21 cellular contexts compared by ENCODE assay signal in genomic region chr22:19818264-19819208, GRCh38. TPM values are rescaled to one million over a fixed set of nuclear protein-coding genes. Genes with fewer than 3 reads are reported as not detected.
DNase-seq lines count a peak whose midpoint lies in the region; ATAC-seq and TF ChIP-seq lines count a peak whose summit lies in the region.
"Had no signal": no experiment of that assay in that cellular context is flagged by ENCODE, and none has a peak within 500 bp of the region (broad histone marks: within the 10 kb centered on the region; RNA-seq: fewer than 3 reads in every experiment).

No MANE protein-coding gene starts in this region.

- H3K4me1 Mint-ChIP-seq in CD8-positive, alpha-beta memory T cell, result peaks cover 0 to under 1% (median 0%) of the 10 kb centered on the region in 3 donors

- POLR2A ChIA-PET in RWPE1 (lab: Yijun Ruan, JAX; ENCODE audit: low non-redundant PET), result no interaction called here
- POLR2A ChIA-PET in CD8-positive, alpha-beta memory T cell (lab: Charles Lee), result no interaction called here

- CTCF ChIA-PET in RWPE1 (lab: Yijun Ruan, JAX), result no interaction called here
- CTCF ChIA-PET in CD8-positive, alpha-beta memory T cell (lab: Charles Lee), result no interaction called here

- H3K27me3 Mint-ChIP-seq in CD8-positive, alpha-beta memory T cell, result peaks cover 0 to under 1% of the 10 kb centered on the region in 2 donors
- H3K27me3 Mint-ChIP-seq: activated CD8-positive, alpha-beta T cell treated with anti-CD3 and anti-CD28 coated beads for 36 hours had no signal

- 91% methylated on average over 18 of the region's 18 CpGs for WGBS in thymus

- H3K36me3 Mint-ChIP-seq in CD8-positive, alpha-beta memory T cell, result peaks cover 2 to 16% (median 4%) of the 10 kb centered on the region in 3 donors

- H3K27me3 ChIP-seq in thymus (ENCODE audit: control insufficient read depth, insufficient read depth), result no peaks in the 10 kb centered on the region
- H3K27me3 ChIP-seq in CD8-positive, alpha-beta memory T cell (ENCODE audit: insufficient read depth, low read length, poor library complexity, severe bottlenecking), result no peaks in the 10 kb centered on the region
- H3K27me3 ChIP-seq: gastroesophageal sphincter, left lung, ovary had no signal

- no peak overlapping the region for H3K4me3 Mint-ChIP-seq in CD8-positive, alpha-beta memory T cell
- H3K4me3 Mint-ChIP-seq: activated CD8-positive, alpha-beta T cell treated with anti-CD3 and anti-CD28 coated beads for 36 hours; T-helper 1 cell treated with Interleukin-12 subunit alpha and Interleukin-12 subunit beta and Interleukin-4 antibody, amounts not matched to agents 30 μg/mL and 1 μg/mL, for 36 hours had no signal

- DNase-seq in NCI-H510A (lab: John Stamatoyannopoulos, UW), result peak; percentile 9
- DNase-seq in NCI-H510A treated with DMSO at 0.1 percent for 48 hours (lab: John Stamatoyannopoulos, UW), result no peak
- no peak for DNase-seq in RWPE1 (ENCODE audit: low spot score)
- peak; percentile 40 for DNase-seq in left lobe of liver (ENCODE audit: low spot score)
- no peak for DNase-seq in AG08395 (ENCODE audit: low spot score)
- DNase-seq in CD8-positive, alpha-beta memory T cell, result no peak
- DNase-seq in kidney tubule cell (ENCODE audit: low spot score), result no peak
- DNase-seq: 8988T; activated CD8-positive, alpha-beta T cell treated with anti-CD3 and anti-CD28 coated beads for 36 hours; DMS153; NCI-H1694 treated with DMSO at 0.1 percent for 48 hours; NCI-H524 treated with DMSO at 0.1 percent for 48 hours; OCI-M1; SIG-M5 had no signal

- no peaks in the 10 kb centered on the region for H3K9me3 ChIP-seq in thymus (ENCODE audit: control insufficient read depth)
- H3K9me3 ChIP-seq in CD8-positive, alpha-beta memory T cell (ENCODE audit: low read length), result no peaks in the 10 kb centered on the region
- H3K9me3 ChIP-seq: gastroesophageal sphincter, left lung, ovary had no signal

- H3K9me3 Mint-ChIP-seq in CD8-positive, alpha-beta memory T cell, result no peaks in the 10 kb centered on the region
- H3K9me3 Mint-ChIP-seq: activated CD8-positive, alpha-beta T cell treated with anti-CD3 and anti-CD28 coated beads for 36 hours; activated T-helper 2 cell treated with anti-CD3 and anti-CD28 coated beads, Interferon-gamma antibody, Interleukin-2, Interleukin-4, amounts not matched to agents 10 μg/mL and 5 μg/mL and 100 μg/mL, durations not matched to agents 14 hours and 24 hours and 36 hours; T-helper 1 cell treated with Interleukin-12 subunit alpha and Interleukin-12 subunit beta and Interleukin-4 antibody, amounts not matched to agents 30 μg/mL and 1 μg/mL, for 36 hours had no signal

- no peak overlapping the region for H3K27ac Mint-ChIP-seq in CD8-positive, alpha-beta memory T cell
- H3K27ac Mint-ChIP-seq: activated CD8-positive, alpha-beta T cell treated with anti-CD3 and anti-CD28 coated beads for 36 hours; activated T-helper 2 cell treated with anti-CD3 and anti-CD28 coated beads, Interferon-gamma antibody, Interleukin-2, Interleukin-4, amounts not matched to agents 10 μg/mL and 5 μg/mL and 100 μg/mL, durations not matched to agents 14 hours and 24 hours and 36 hours; T-helper 1 cell treated with Interleukin-12 subunit alpha and Interleukin-12 subunit beta and Interleukin-4 antibody, amounts not matched to agents 30 μg/mL and 1 μg/mL, for 36 hours had no signal

- peaks cover 19% of the 10 kb centered on the region for H3K36me3 ChIP-seq in thymus (ENCODE audit: control insufficient read depth, insufficient read depth)
- H3K36me3 ChIP-seq in CD8-positive, alpha-beta memory T cell (ENCODE audit: insufficient read depth, low read length), result no peaks in the 10 kb centered on the region
- H3K36me3 ChIP-seq: left lung, ovary had no signal

- no peak for TF ChIP-seq CTCF in RWPE1 (conservative IDR thresholded peaks at IDR 0.05; ENCODE audit: low read depth)

- H3K27ac ChIP-seq in RWPE1 (peak overlapping the region; percentile 37; the same call in 1 of the 2 replicates), thymus (ENCODE audit: low read depth) (peak overlapping the region; percentile 8)
- no peak overlapping the region for H3K27ac ChIP-seq in CD8-positive, alpha-beta memory T cell (ENCODE audit: low read depth, low read length)
- H3K27ac ChIP-seq: C4-2B, gastroesophageal sphincter, left lung, ovary had no signal

- H3K4me3 ChIP-seq in thymus (ENCODE audit: low read length), result no peak overlapping the region
- H3K4me3 ChIP-seq in CD8-positive, alpha-beta memory T cell (ENCODE audit: low read length), result no peak overlapping the region
- H3K4me3 ChIP-seq: gastroesophageal sphincter, left lung, ovary had no signal

- peaks cover 20% of the 10 kb centered on the region for H3K4me1 ChIP-seq in thymus (ENCODE audit: control insufficient read depth, insufficient read depth, low read length)
- H3K4me1 ChIP-seq in CD8-positive, alpha-beta memory T cell (ENCODE audit: insufficient read depth, low read length), result no peaks in the 10 kb centered on the region
- H3K4me1 ChIP-seq: gastroesophageal sphincter, left lung had no signal

- ATAC-seq in left lobe of liver, result no peak
- ATAC-seq: activated CD8-positive, alpha-beta T cell treated with anti-CD3 and anti-CD28 coated beads for 36 hours; gastroesophageal sphincter had no signal

RNA-seq across cellular contexts. Expression of gene GNB1L, which starts 36.1 kb away (rescaled TPM):
- 4.3 TPM for total RNA-seq in left lobe of liver
- 11.2 TPM for polyA plus RNA-seq in thymus
- total RNA-seq in CD8-positive, alpha-beta memory T cell, result 10 to 100 TPM; 16.6 to 17.9 TPM
- 14.2 TPM for polyA plus RNA-seq in CD8-positive, alpha-beta memory T cell

RNA-seq across cellular contexts. Expression of gene RTL10, which starts 36.1 kb away (rescaled TPM):
- 9.4 TPM for total RNA-seq in left lobe of liver
- 20.8 TPM for polyA plus RNA-seq in thymus
- total RNA-seq in CD8-positive, alpha-beta memory T cell, result 10 to 100 TPM; 18.1 to 23.2 TPM
- 10.8 TPM for polyA plus RNA-seq in CD8-positive, alpha-beta memory T cell

RNA-seq across cellular contexts. Expression of gene TBX1, which starts 58.0 kb away (rescaled TPM):
- total RNA-seq in left lobe of liver, result 0.40 TPM
- 0.96 TPM for polyA plus RNA-seq in thymus
- not detected for total RNA-seq in CD8-positive, alpha-beta memory T cell
- not detected for polyA plus RNA-seq in CD8-positive, alpha-beta memory T cell
- total RNA-seq: activated CD8-positive, alpha-beta T cell treated with anti-CD3 and anti-CD28 coated beads for 36 hours had no signal

Comparison
In these comparisons a context has a peak if more than half of its experiments do, and no peak if none do; other contexts are left out.
1. DNase-seq: peak in NCI-H510A (single experiment) and left lobe of liver (single experiment); none in NCI-H510A treated with DMSO at 0.1 percent for 48 hours (single experiment), RWPE1 (single experiment), AG08395 (single experiment), CD8-positive, alpha-beta memory T cell (0 of 5) and kidney tubule cell (single experiment).